ENCODE assay signal across 20 cellular contexts in the genomic region with DNA sequence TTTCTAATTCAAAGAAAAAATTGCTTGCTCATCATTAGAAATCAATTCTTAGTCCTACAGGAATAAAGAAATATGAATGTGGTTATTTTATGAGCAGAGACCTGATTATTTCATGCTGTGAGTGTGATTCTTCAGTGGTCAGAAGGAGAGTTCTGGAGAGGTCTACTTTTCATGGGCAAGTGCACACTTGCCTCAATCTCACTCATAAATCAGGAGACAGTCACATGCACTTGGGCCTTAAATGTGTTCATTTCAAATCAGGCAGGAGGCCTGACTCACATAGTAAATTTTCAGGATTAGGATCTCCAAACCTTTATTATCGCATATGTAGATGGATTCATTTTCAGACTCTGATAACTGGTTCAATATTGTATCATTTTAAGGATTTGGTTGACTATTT.
"Had no signal": no experiment of that assay in that cellular context is flagged by ENCODE, and none has a peak within 500 bp of the region (broad histone marks: within the 10 kb centered on the region; RNA-seq: fewer than 3 reads in every experiment).

No MANE protein-coding gene starts in this region.

- H3K36me3 ChIP-seq: adrenal gland, Peyer's patch had no signal

- H3K27ac ChIP-seq: adrenal gland, Peyer's patch had no signal

- H3K4me3 ChIP-seq: adrenal gland, Peyer's patch had no signal

- H3K9me3 ChIP-seq: Peyer's patch had no signal

- H3K4me1 ChIP-seq: adrenal gland, Peyer's patch had no signal

- H3K27me3 ChIP-seq: adrenal gland, Peyer's patch had no signal

- DNase-seq: activated CD4-positive, alpha-beta T cell treated with anti-CD3 and anti-CD28 coated beads for 4 hours; activated CD4-positive, alpha-beta T cell treated with anti-CD3 and anti-CD28 coated beads, Interleukin-2, amount 50 U/mL, for 4 hours; activated CD8-positive, alpha-beta memory T cell treated with anti-CD3 and anti-CD28 coated beads, Interleukin-2, amount 50 U/mL, for 48 hours; activated CD8-positive, alpha-beta T cell treated with anti-CD3 and anti-CD28 coated beads, Interleukin-2, amount 10 ng/mL, durations not matched to agents 7 days and 5 days; activated naive CD4-positive, alpha-beta T cell treated with anti-CD3 and anti-CD28 coated beads, Interleukin-2, amount 50 U/mL, for 16 hours; activated naive CD8-positive, alpha-beta T cell treated with anti-CD3 and anti-CD28 coated beads, Interleukin-2, amount 10 ng/mL, durations not matched to agents 7 days and 5 days; activated T-cell treated with anti-CD3 and anti-CD28 coated beads, Interleukin-2, amount 50 U/mL, for 1 hour; adrenal gland; anterior cingulate cortex; central memory CD4-positive, alpha-beta T cell; Kasumi-1; KBM-7; NCI-H1048; NCI-H1436 treated with DMSO at 0.1 percent for 48 hours; NCI-H1930; NCI-H524 treated with DMSO at 0.1 percent for 48 hours; NCI-H82; Peyer's patch; SHP77 treated with DMSO at 0.1 percent for 48 hours had no signal

- ATAC-seq: activated CD4-positive, CD25-positive, alpha-beta regulatory T cell treated with anti-CD3 and anti-CD28 coated beads, Interleukin-2, amount 50 U/mL, for 24 hours; activated CD8-positive, alpha-beta T cell treated with anti-CD3 and anti-CD28 coated beads, Interleukin-2, amount 10 ng/mL, durations not matched to agents 7 days and 5 days had no signal
